1 cellular context compared by ENCODE assay signal in the genomic region with DNA sequence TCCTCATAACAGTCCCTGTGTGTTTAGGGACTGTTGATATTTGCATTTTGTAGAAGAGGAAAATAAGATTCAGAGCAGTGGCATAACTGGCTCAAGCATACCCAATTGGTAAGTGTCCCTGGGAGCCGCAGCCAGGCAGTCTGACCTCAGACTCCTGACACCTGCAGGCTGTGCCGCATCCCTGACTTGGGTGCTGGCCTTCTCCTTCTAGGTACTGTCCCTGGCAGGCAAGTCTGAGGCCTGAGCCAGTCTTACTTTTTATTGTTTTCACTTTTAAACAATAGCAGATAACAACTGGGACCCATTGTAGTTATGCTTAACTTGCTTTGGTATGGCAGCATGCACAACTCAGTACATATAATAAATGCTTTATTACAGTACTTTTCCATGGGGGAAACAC.
TF ChIP-seq lines count a peak whose summit lies in the region.

No MANE protein-coding gene starts in this region.

TF ChIP-seq in GM23338, 12 proteins besides CTCF, POLR2A, EP300 and RAD21 (continued from another document):
- TF ChIP-seq, protein P1, sequence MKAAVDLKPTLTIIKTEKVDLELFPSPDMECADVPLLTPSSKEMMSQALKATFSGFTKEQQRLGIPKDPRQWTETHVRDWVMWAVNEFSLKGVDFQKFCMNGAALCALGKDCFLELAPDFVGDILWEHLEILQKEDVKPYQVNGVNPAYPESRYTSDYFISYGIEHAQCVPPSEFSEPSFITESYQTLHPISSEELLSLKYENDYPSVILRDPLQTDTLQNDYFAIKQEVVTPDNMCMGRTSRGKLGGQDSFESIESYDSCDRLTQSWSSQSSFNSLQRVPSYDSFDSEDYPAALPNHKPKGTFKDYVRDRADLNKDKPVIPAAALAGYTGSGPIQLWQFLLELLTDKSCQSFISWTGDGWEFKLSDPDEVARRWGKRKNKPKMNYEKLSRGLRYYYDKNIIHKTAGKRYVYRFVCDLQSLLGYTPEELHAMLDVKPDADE (IDR thresholded peaks at IDR 0.05), result no peak
- TF ChIP-seq STAT1 (IDR thresholded peaks at IDR 0.05; ENCODE audit: unreplicated experiment) (no peak), ZNF331 (CRISPR knock-in tag; IDR thresholded peaks at IDR 0.05; ENCODE audit: low read depth) (no peak), ZNF114 (CRISPR knock-in tag; IDR thresholded peaks at IDR 0.05) (no peak), EZH2 (IDR thresholded peaks at IDR 0.05; ENCODE audit: low read depth, unreplicated experiment) (no peak)
- TF ChIP-seq, protein P2, sequence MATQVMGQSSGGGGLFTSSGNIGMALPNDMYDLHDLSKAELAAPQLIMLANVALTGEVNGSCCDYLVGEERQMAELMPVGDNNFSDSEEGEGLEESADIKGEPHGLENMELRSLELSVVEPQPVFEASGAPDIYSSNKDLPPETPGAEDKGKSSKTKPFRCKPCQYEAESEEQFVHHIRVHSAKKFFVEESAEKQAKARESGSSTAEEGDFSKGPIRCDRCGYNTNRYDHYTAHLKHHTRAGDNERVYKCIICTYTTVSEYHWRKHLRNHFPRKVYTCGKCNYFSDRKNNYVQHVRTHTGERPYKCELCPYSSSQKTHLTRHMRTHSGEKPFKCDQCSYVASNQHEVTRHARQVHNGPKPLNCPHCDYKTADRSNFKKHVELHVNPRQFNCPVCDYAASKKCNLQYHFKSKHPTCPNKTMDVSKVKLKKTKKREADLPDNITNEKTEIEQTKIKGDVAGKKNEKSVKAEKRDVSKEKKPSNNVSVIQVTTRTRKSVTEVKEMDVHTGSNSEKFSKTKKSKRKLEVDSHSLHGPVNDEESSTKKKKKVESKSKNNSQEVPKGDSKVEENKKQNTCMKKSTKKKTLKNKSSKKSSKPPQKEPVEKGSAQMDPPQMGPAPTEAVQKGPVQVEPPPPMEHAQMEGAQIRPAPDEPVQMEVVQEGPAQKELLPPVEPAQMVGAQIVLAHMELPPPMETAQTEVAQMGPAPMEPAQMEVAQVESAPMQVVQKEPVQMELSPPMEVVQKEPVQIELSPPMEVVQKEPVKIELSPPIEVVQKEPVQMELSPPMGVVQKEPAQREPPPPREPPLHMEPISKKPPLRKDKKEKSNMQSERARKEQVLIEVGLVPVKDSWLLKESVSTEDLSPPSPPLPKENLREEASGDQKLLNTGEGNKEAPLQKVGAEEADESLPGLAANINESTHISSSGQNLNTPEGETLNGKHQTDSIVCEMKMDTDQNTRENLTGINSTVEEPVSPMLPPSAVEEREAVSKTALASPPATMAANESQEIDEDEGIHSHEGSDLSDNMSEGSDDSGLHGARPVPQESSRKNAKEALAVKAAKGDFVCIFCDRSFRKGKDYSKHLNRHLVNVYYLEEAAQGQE (IDR thresholded peaks at IDR 0.05; ENCODE audit: unreplicated experiment), result no peak
TF ChIP-seq in GM23338: peak in this region for 0.
